In genomic region chrX:132216283-132216682, GRCh38 we compare ENCODE assay signal across 8 cellular contexts. TPM values are rescaled to one million over a fixed set of nuclear protein-coding genes. Genes with fewer than 3 reads are reported as not detected.
DNase-seq lines count a peak whose midpoint lies in the region; ATAC-seq, FAIRE-seq and TF ChIP-seq lines count a peak whose summit lies in the region.

No MANE protein-coding gene starts in this region.

- H3K4me1 Mint-ChIP-seq in astrocyte (ENCODE audit: low read depth, unreplicated experiment): peaks cover 6% of the 10 kb centered on the region

- TF ChIP-seq RAD21 in A549 (conservative IDR thresholded peaks at IDR 0.05 in 1 of 2, IDR thresholded peaks at IDR 0.05 in 1 of 2): no peak

- TF ChIP-seq POLR2A in A549 (IDR thresholded peaks at IDR 0.05; ENCODE audit: low read length): no peak

- POLR2A ChIA-PET in A549 (lab: Yijun Ruan, JAX): interaction anchor here (1.8 kb wide), 1 partner anchor 10 kb away, joined by 4 read pairs; no protein-coding TSS in a partner anchor

- H3K36me3 ChIP-seq in HUES6 (ENCODE audit: control insufficient read depth, insufficient read depth, low read length): peaks cover 34% of the 10 kb centered on the region
- H3K36me3 ChIP-seq in astrocyte (ENCODE audit: insufficient read depth, low read length): peaks cover 3% of the 10 kb centered on the region

- H3K79me2 ChIP-seq in astrocyte (ENCODE audit: insufficient read depth, low read length): peaks cover 49% of the 10 kb centered on the region

- H3K4me3 Mint-ChIP-seq in astrocyte (ENCODE audit: unreplicated experiment): peak overlapping the region; percentile 91

- H4K20me1 ChIP-seq in astrocyte (ENCODE audit: insufficient read depth, low read length): peaks cover 9% of the 10 kb centered on the region

- H3K4me3 ChIP-seq in A549: peak overlapping the region; percentile 89
- peak overlapping the region; percentile 78 for H3K4me3 ChIP-seq in HUES6 (ENCODE audit: low read depth, low read length)
- peak overlapping the region; percentile 80 for H3K4me3 ChIP-seq in astrocyte (ENCODE audit: insufficient read depth, low read depth, low read length)
- H3K4me3 ChIP-seq in mononuclear cell (ENCODE audit: low read length): peak overlapping the region; percentile 73

- H3K27ac ChIP-seq in A549 (peak overlapping the region; percentile 98 to 100), HUES6 (ENCODE audit: low read depth, low read length) (no peak overlapping the region), astrocyte (ENCODE audit: low read depth, low read length) (no peak overlapping the region)

- H3K27me3 Mint-ChIP-seq in astrocyte (ENCODE audit: low read depth, unreplicated experiment): no peaks in the 10 kb centered on the region

- no peak overlapping the region for H2AFZ ChIP-seq in astrocyte (ENCODE audit: low read depth, low read length)

- H3K9me3 Mint-ChIP-seq in astrocyte (ENCODE audit: unreplicated experiment): no peaks in the 10 kb centered on the region

- peak overlapping the region; percentile 71 for H3K9ac ChIP-seq in HUES6 (ENCODE audit: low read length)
- peak overlapping the region; percentile 84 for H3K9ac ChIP-seq in astrocyte (ENCODE audit: low read length)

- H3K4me2 ChIP-seq in A549 (peak overlapping the region; percentile 94), astrocyte (ENCODE audit: low read length) (peak overlapping the region; percentile 95)

- WGBS in A549 (ENCODE audit: missing lambda C conversion rate): 5% methylated on average over 6 of the region's 8 CpGs

- H3K27ac Mint-ChIP-seq in astrocyte (ENCODE audit: unreplicated experiment): no peak overlapping the region

- DNase-seq in A549 (ENCODE audit: low read depth in 1 of 2, low spot score in 1 of 2) (no peak), astrocyte (ENCODE audit: low read depth) (no peak), frontal cortex (ENCODE audit: low spot score in 2 of 2) (no peak), AG08395 (ENCODE audit: low spot score) (no peak), NCI-H524 (lab: John Stamatoyannopoulos, UW) (no peak)

- H3K4me1 ChIP-seq in A549 (peaks cover 11% of the 10 kb centered on the region; the same call in 2 of the 3 replicates), HUES6 (ENCODE audit: control insufficient read depth, insufficient read depth, low read length) (peaks cover 4% of the 10 kb centered on the region), astrocyte (ENCODE audit: insufficient read depth, low read length) (peaks cover 3% of the 10 kb centered on the region), mononuclear cell (ENCODE audit: insufficient read depth, low read length) (peaks cover 30% of the 10 kb centered on the region)

- no peaks in the 10 kb centered on the region for H3K36me3 Mint-ChIP-seq in astrocyte (ENCODE audit: low read depth, unreplicated experiment)

- CTCF ChIA-PET in A549 (lab: Yijun Ruan, JAX): no interaction called here

- TF ChIP-seq EP300 in A549 (IDR thresholded peaks at IDR 0.05): no peak

- ATAC-seq in A549 (no peak), GM19395 (IDR thresholded peaks at IDR 0.05; ENCODE audit: unreplicated experiment) (no peak)

- FAIRE-seq in A549 (lab: Jason Lieb, UNC) (no peak), astrocyte (lab: Jason Lieb, UNC) (no peak), frontal cortex (lab: Jason Lieb, UNC) (no peak)

- H3K9me3 ChIP-seq in A549 (no peaks in the 10 kb centered on the region), HUES6 (ENCODE audit: control insufficient read depth, insufficient read depth, low read depth, low read length) (no peaks in the 10 kb centered on the region), astrocyte (ENCODE audit: insufficient read depth, low read depth, low read length) (no peaks in the 10 kb centered on the region), mononuclear cell (ENCODE audit: low read depth, low read length) (no peaks in the 10 kb centered on the region)

- H3K27me3 ChIP-seq in HUES6 (ENCODE audit: control insufficient read depth, insufficient read depth, low read length): no peaks in the 10 kb centered on the region; the same call in 1 of the 2 replicates
- no peaks in the 10 kb centered on the region for H3K27me3 ChIP-seq in astrocyte (ENCODE audit: insufficient read depth, low read length)
- H3K27me3 ChIP-seq in mononuclear cell (ENCODE audit: insufficient read depth, low read length): no peaks in the 10 kb centered on the region

- no peak for TF ChIP-seq CTCF in A549 (IDR thresholded peaks at IDR 0.05)
- no peak for TF ChIP-seq CTCF in astrocyte (IDR thresholded peaks at IDR 0.05; ENCODE audit: insufficient read depth, low read depth, low read length)

TF ChIP-seq in A549, 52 proteins besides CTCF, POLR2A, EP300 and RAD21:
- TF ChIP-seq CBX8 (IDR thresholded peaks at IDR 0.05) (no peak), EHF (CRISPR knock-in tag; IDR thresholded peaks at IDR 0.05) (no peak), CEBPB (IDR thresholded peaks at IDR 0.05) (no peak)

RNA-seq across cellular contexts. Expression of gene RAP2C, which starts 3.0 kb away (rescaled TPM):
- polyA plus RNA-seq in A549 (2011; rRNA removed) (26.2 and 27.2 TPM in 2 replicates), A549 (2017; fragmentation: RNase III; extraction: RNeasy Plus Mini Kit Qiagen cat#74134 plus additional on column Dnase treatment) (25.8 to 29.3 TPM (median 28.9 TPM) in 3 replicates)
- 5.1 and 6.6 TPM in 2 replicates for polyA plus RNA-seq in A549 (2012; cell fraction: cytosol; rRNA removed)
- 3.1 and 4.5 TPM in 2 replicates for polyA plus RNA-seq in A549 (2012; cell fraction: nucleus; rRNA removed)
- polyA minus RNA-seq in A549 (2011; rRNA and poly(A)+ RNA removed): 23.6 and 23.9 TPM in 2 replicates
- total RNA-seq in astrocyte (29.0 and 31.2 TPM in 2 replicates), mononuclear cell (72.9 TPM), frontal cortex (13.9 TPM)

Comparison
In these comparisons a context has a peak if more than half of its experiments do, and no peak if none do; other contexts are left out.
1. H3K27ac ChIP-seq: peak in A549 (2 of 2); none in HUES6 (single experiment) and astrocyte (single experiment).
2. Peak in every context shown above with its lines, with median percentiles within 50 percentile points of each other: H3K4me3 ChIP-seq.